ENCODE assay signal across 8 cellular contexts in genomic region chr2:128090575-128090908, GRCh38. TPM values are rescaled to one million over a fixed set of nuclear protein-coding genes. Genes with fewer than 3 reads are reported as not detected.
DNase-seq lines count a peak whose midpoint lies in the region; ATAC-seq and TF ChIP-seq lines count a peak whose summit lies in the region.

No MANE protein-coding gene starts in this region.

- TF ChIP-seq EP300 in gastroesophageal sphincter (IDR thresholded peaks at IDR 0.05): no peak

- H4K20me1 ChIP-seq in SU-DHL-6 (ENCODE audit: low read depth, low read length) (peaks cover 10% of the 10 kb centered on the region; the same call in 1 of the 2 replicates), smooth muscle cell (ENCODE audit: low read depth) (peaks cover 14% of the 10 kb centered on the region)

- DNase-seq in smooth muscle cell (lab: John Stamatoyannopoulos, UW; ENCODE audit: unreplicated experiment): no peak
- DNase-seq in activated gamma-delta T cell (lab: John Stamatoyannopoulos, UW): no peak
- no peak for DNase-seq in cerebellar nuclear complex (lab: John Stamatoyannopoulos, UW)
- no peak for DNase-seq in cortex of kidney (lab: John Stamatoyannopoulos, UW)

- H2AFZ ChIP-seq in SU-DHL-6 (ENCODE audit: low read depth, low read length, severe bottlenecking) (peak overlapping the region; percentile 95), smooth muscle cell (ENCODE audit: low read depth) (peak overlapping the region; percentile 93)

- H3K9me3 ChIP-seq in SU-DHL-6 (ENCODE audit: insufficient read depth, low read length) (no peaks in the 10 kb centered on the region), gastroesophageal sphincter (no peaks in the 10 kb centered on the region), smooth muscle cell (replicated peaks; ENCODE audit: low read depth) (no peaks in the 10 kb centered on the region)

- H3K4me2 ChIP-seq in SU-DHL-6 (ENCODE audit: low read depth, low read length, poor library complexity, severe bottlenecking): peak overlapping the region; percentile 99
- peak overlapping the region; percentile 90 for H3K4me2 ChIP-seq in smooth muscle cell

- peaks cover 17% of the 10 kb centered on the region; the same call in 1 of the 2 replicates for H3F3A ChIP-seq in SU-DHL-6 (ENCODE audit: insufficient read depth)
- H3F3A ChIP-seq in smooth muscle cell (ENCODE audit: low read depth): no peaks in the 10 kb centered on the region

- no peak for TF ChIP-seq POLR2A in gastroesophageal sphincter (IDR thresholded peaks at IDR 0.05)

- peak; percentile 3 for ATAC-seq in GM21786 (IDR thresholded peaks at IDR 0.05; ENCODE audit: unreplicated experiment)
- ATAC-seq in gastroesophageal sphincter: peak; percentile 5
- ATAC-seq in HG03354 (IDR thresholded peaks at IDR 0.05; ENCODE audit: poor library complexity, severe bottlenecking, unreplicated experiment): no peak

- WGBS in gastroesophageal sphincter (ENCODE audit: low coverage in 1 of 2), 2 donors: 0 to 4% methylated on average over 4 of the region's 4 CpGs
- 4% methylated on average over 4 of the region's 4 CpGs for WGBS in smooth muscle cell (ENCODE audit: low lambda C conversion rate)

- H3K36me3 ChIP-seq in SU-DHL-6 (ENCODE audit: low read length) (no peaks in the 10 kb centered on the region), gastroesophageal sphincter (peaks cover 0 to 7% of the 10 kb centered on the region in 2 donors), smooth muscle cell (ENCODE audit: low read depth) (no peaks in the 10 kb centered on the region)

- H3K4me1 ChIP-seq in gastroesophageal sphincter (peaks cover 0 to 32% (median 5%) of the 10 kb centered on the region in 3 donors), smooth muscle cell (ENCODE audit: low read depth) (peaks cover 13% of the 10 kb centered on the region)

- H3K27ac ChIP-seq in SU-DHL-6 (ENCODE audit: low read depth, low read length) (peak overlapping the region; percentile 62), gastroesophageal sphincter (peak overlapping the region; percentile 75 to 88 (median 81)), smooth muscle cell (ENCODE audit: low read depth) (peak overlapping the region; percentile 63)

- H3K27me3 ChIP-seq in SU-DHL-6 (ENCODE audit: low read length): no peaks in the 10 kb centered on the region
- H3K27me3 ChIP-seq in gastroesophageal sphincter: no peaks in the 10 kb centered on the region
- no peaks in the 10 kb centered on the region for H3K27me3 ChIP-seq in smooth muscle cell (ENCODE audit: low read depth)

- peak overlapping the region; percentile 85 for H3K9ac ChIP-seq in SU-DHL-6 (ENCODE audit: low read length)
- H3K9ac ChIP-seq in smooth muscle cell (ENCODE audit: low read depth): peak overlapping the region; percentile 85

- H3K9me2 ChIP-seq in SU-DHL-6 (replicated peaks; ENCODE audit: insufficient read depth, low read length): no peaks in the 10 kb centered on the region

- H3K4me3 ChIP-seq in SU-DHL-6 (ENCODE audit: insufficient read depth, low read length, poor library complexity, severe bottlenecking): peak overlapping the region; percentile 89
- peak overlapping the region; percentile 64 to 93 for H3K4me3 ChIP-seq in gastroesophageal sphincter
- peak overlapping the region; percentile 80 for H3K4me3 ChIP-seq in smooth muscle cell

- no peak for TF ChIP-seq CTCF in SU-DHL-6 (IDR thresholded peaks at IDR 0.05; ENCODE audit: insufficient read depth, low read length, poor library complexity, severe bottlenecking)
- no peak for TF ChIP-seq CTCF in gastroesophageal sphincter (IDR thresholded peaks at IDR 0.05)
- TF ChIP-seq CTCF in smooth muscle cell (IDR thresholded peaks at IDR 0.05; ENCODE audit: borderline replicate concordance, insufficient read depth, poor library complexity, severe bottlenecking): no peak

- H3K79me2 ChIP-seq in SU-DHL-6 (ENCODE audit: insufficient read depth, low read length): peaks cover 44% of the 10 kb centered on the region
- H3K79me2 ChIP-seq in smooth muscle cell (ENCODE audit: low read depth): peaks cover 40% of the 10 kb centered on the region

RNA-seq across cellular contexts. Expression of gene UGGT1, which starts 0.5 kb away (rescaled TPM):
- 10 to 100 TPM; 35.5 to 55.4 (median 43.4) TPM for total RNA-seq in gastroesophageal sphincter
- total RNA-seq in smooth muscle cell: 46.3 and 62.0 TPM in 2 replicates
- 7.6 and 14.3 TPM in 2 replicates for polyA plus RNA-seq in smooth muscle cell
